15 cellular contexts compared by ENCODE assay signal in the genomic region with DNA sequence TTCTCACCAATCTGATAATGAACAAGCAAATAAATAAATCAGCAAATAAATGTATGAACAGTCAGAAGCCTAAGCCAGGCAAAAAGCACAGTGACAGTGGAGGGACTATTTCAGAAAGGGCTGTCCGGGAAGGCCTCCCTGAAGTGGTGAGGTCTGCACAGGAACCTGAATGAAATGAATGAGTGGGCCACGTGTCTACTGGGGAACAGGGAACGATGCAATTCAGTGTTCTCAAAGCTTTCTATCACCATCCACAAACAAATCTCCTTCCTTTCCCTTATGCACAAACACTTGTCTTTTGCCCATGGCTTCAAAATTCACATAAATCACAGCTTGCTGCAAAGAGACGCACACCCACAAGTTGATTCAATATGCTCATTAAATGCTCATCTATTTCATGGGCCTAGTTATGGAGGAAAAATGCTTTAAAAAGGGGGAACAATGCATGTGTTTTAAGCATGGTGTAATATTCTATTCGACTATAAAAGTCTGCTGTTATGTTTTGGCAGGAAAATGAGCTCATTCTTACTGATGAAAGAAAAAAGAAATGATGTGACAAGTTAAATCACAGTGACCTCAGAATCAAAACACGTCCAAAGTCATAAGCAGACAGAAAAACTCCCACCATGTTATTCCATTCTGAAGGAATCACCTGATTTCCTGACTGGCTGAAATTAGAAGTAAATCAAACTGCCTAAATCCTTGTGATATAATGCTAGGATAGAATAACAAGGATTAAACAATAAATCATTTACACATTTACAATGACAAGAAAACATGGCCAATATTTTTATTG. TPM values are rescaled to one million over a fixed set of nuclear protein-coding genes. Genes with fewer than 3 reads are reported as not detected.
A peak's percentile ranks its signal among the peaks of the same experiment; 100 is the strongest.
DNase-seq lines count a peak whose midpoint lies in the region; ATAC-seq and TF ChIP-seq lines count a peak whose summit lies in the region.
"Had no signal": no experiment of that assay in that cellular context is flagged by ENCODE, and none has a peak within 500 bp of the region (broad histone marks: within the 10 kb centered on the region; RNA-seq: fewer than 3 reads in every experiment).

No MANE protein-coding gene starts in this region.

- H3K4me3 ChIP-seq in SJSA1 = no peak overlapping the region
- H3K4me3 ChIP-seq in dorsolateral prefrontal cortex = no peak overlapping the region
- no peak overlapping the region for H3K4me3 ChIP-seq in prostate gland
- H3K4me3 ChIP-seq in CD8-positive, alpha-beta T cell (ENCODE audit: low read depth, low read length) = no peak overlapping the region
- H3K4me3 ChIP-seq: BLaER1 treated with 17β-estradiol and CSF1 and Interleukin-3, amounts not matched to agents 10 nM and 100 nM had no signal

- 30% methylated on average over 6 of the region's 6 CpGs for whole genome bisulfite sequencing in prostate gland

- H3K27me3 ChIP-seq in SJSA1 (replicated peaks) = no peaks in the 10 kb centered on the region
- no peaks in the 10 kb centered on the region for H3K27me3 ChIP-seq in dorsolateral prefrontal cortex
- H3K27me3 ChIP-seq in prostate gland (replicated peaks; ENCODE audit: insufficient read depth) = no peaks in the 10 kb centered on the region
- no peaks in the 10 kb centered on the region for H3K27me3 ChIP-seq in CD8-positive, alpha-beta T cell (ENCODE audit: insufficient read depth, low read length)
- H3K27me3 ChIP-seq: BLaER1 treated with 17β-estradiol and CSF1 and Interleukin-3, amounts not matched to agents 10 nM and 100 nM had no signal

- DNase-seq in A172 (ENCODE audit: low spot score) (peak; percentile 33), SJSA1 (ENCODE audit: low read depth in 1 of 2, low spot score in 2 of 2) (no peak), dorsolateral prefrontal cortex (no peak), prostate gland (ENCODE audit: low spot score) (no peak), NCI-H146 (lab: John Stamatoyannopoulos, UW) (no peak), C1 segment of cervical spinal cord (lab: John Stamatoyannopoulos, UW) (no peak), mucosa of gallbladder (ENCODE audit: low spot score) (no peak)
- DNase-seq in CD8-positive, alpha-beta T cell = no peak
- DNase-seq: activated CD8-positive, alpha-beta memory T cell treated with anti-CD3 and anti-CD28 coated beads, Interleukin-2, amount 50 U/mL, for 48 hours; cortex of kidney; naive B cell; NCI-H187 treated with DMSO at 0.1 percent for 48 hours had no signal

- H3K36me3 Mint-ChIP-seq in CD8-positive, alpha-beta T cell = peaks cover 94% of the 10 kb centered on the region

- H3K4me1 ChIP-seq in SJSA1 (replicated peaks) (peaks cover 13% of the 10 kb centered on the region), prostate gland (replicated peaks) (peaks cover 28% of the 10 kb centered on the region)
- H3K4me1 ChIP-seq in CD8-positive, alpha-beta T cell (ENCODE audit: insufficient read depth, low read length) = no peaks in the 10 kb centered on the region

- ATAC-seq in CD8-positive, alpha-beta T cell = no peak

- intact Hi-C loops in dorsolateral prefrontal cortex (cut with DNase I) (no loop called here), prostate gland (cut with DNase I) (loop anchor here (5.0 to 10.0 kb wide), 3 partner anchors 44 to 434 kb away; a partner anchor contains a TSS)
- intact Hi-C loops in CD8-positive, alpha-beta T cell (cut with DNase I, micrococcal nuclease) = no loop called here

- peaks cover 83% of the 10 kb centered on the region for H3K36me3 ChIP-seq in SJSA1
- H3K36me3 ChIP-seq in prostate gland = no peaks in the 10 kb centered on the region
- H3K36me3 ChIP-seq in CD8-positive, alpha-beta T cell (ENCODE audit: insufficient read depth, low read length) = peaks cover 32% of the 10 kb centered on the region

- H3K9me3 ChIP-seq in SJSA1 (replicated peaks) (no peaks in the 10 kb centered on the region), prostate gland (no peaks in the 10 kb centered on the region)
- no peaks in the 10 kb centered on the region for H3K9me3 ChIP-seq in CD8-positive, alpha-beta T cell (ENCODE audit: low read length)
- H3K9me3 ChIP-seq: BLaER1 treated with 17β-estradiol and CSF1 and Interleukin-3, amounts not matched to agents 10 nM and 100 nM had no signal

- no peak for TF ChIP-seq POLR2A in prostate gland (IDR thresholded peaks at IDR 0.05)

- TF ChIP-seq CTCF in dorsolateral prefrontal cortex (IDR thresholded peaks at IDR 0.05 in 54 of 56, conservative IDR thresholded peaks at IDR 0.05 in 2 of 56; ENCODE audit: low read depth in 1 of 56, partially characterized antibody in 56 of 56) (no peak), prostate gland (IDR thresholded peaks at IDR 0.05) (no peak)
- TF ChIP-seq CTCF in CD8-positive, alpha-beta T cell (IDR thresholded peaks at IDR 0.05) = no peak

- H3K27ac Mint-ChIP-seq in CD8-positive, alpha-beta T cell = no peak overlapping the region
- H3K27ac Mint-ChIP-seq: T-helper 1 cell treated with Interleukin-12 subunit alpha and Interleukin-12 subunit beta and Interleukin-4 antibody, amounts not matched to agents 30 μg/mL and 1 μg/mL, for 36 hours had no signal

- no peaks in the 10 kb centered on the region for H3K4me1 Mint-ChIP-seq in CD8-positive, alpha-beta T cell (ENCODE audit: low read depth)
- H3K4me1 Mint-ChIP-seq: naive B cell had no signal

- no peaks in the 10 kb centered on the region for H3K9me3 Mint-ChIP-seq in CD8-positive, alpha-beta T cell
- H3K9me3 Mint-ChIP-seq: naive B cell; T-helper 1 cell treated with Interleukin-12 subunit alpha and Interleukin-12 subunit beta and Interleukin-4 antibody, amounts not matched to agents 30 μg/mL and 1 μg/mL, for 36 hours had no signal

- no peak overlapping the region for H3K4me3 Mint-ChIP-seq in CD8-positive, alpha-beta T cell
- H3K4me3 Mint-ChIP-seq: naive B cell; T-helper 1 cell treated with Interleukin-12 subunit alpha and Interleukin-12 subunit beta and Interleukin-4 antibody, amounts not matched to agents 30 μg/mL and 1 μg/mL, for 36 hours had no signal

- peak overlapping the region; percentile 68 for H3K27ac ChIP-seq in SJSA1
- H3K27ac ChIP-seq in dorsolateral prefrontal cortex = peak overlapping the region in 48 of 59 donors; percentile 1 to 82 (median 56)
- peak overlapping the region; percentile 85 to 91 for H3K27ac ChIP-seq in prostate gland
- no peak overlapping the region for H3K27ac ChIP-seq in CD8-positive, alpha-beta T cell (ENCODE audit: low read depth, low read length)

- CTCF ChIA-PET in CD8-positive, alpha-beta T cell (lab: Charles Lee) = interaction anchor here (1.2 kb wide), 2 partner anchors 198 to 230 kb away, joined by 3 to 5 read pairs; no protein-coding TSS in a partner anchor

- H3K27me3 Mint-ChIP-seq in CD8-positive, alpha-beta T cell (ENCODE audit: low read depth) = no peaks in the 10 kb centered on the region
- H3K27me3 Mint-ChIP-seq: naive B cell had no signal

- POLR2A ChIA-PET in CD8-positive, alpha-beta T cell (lab: Charles Lee) = interaction anchor here (0.6 kb wide), 1 partner anchor 13 kb away, joined by 3 read pairs; no protein-coding TSS in a partner anchor

RNA-seq across cellular contexts. Expression of a gene that starts 21.6 kb away (rescaled TPM):
- total RNA-seq in A172 (2014; rRNA removed; shearing (Covaris generic)) = 16.7 and 20.9 TPM in 2 replicates
- 14.0 and 17.4 TPM in 2 replicates for total RNA-seq in SJSA1 (2014; rRNA removed; shearing (Covaris generic))
- total RNA-seq in dorsolateral prefrontal cortex (10 to 100 TPM; 16.2 to 31.0 (median 22.1) TPM), prostate gland (10 to 100 TPM; 33.4 to 41.4 TPM), mucosa of gallbladder (11.3 TPM)
- 1 to 10 TPM; 5.4 to 5.9 TPM for total RNA-seq in CD8-positive, alpha-beta T cell

RNA-seq across cellular contexts. Expression of a gene that starts 41.3 kb away (rescaled TPM):
- 1.1 and 2.5 TPM in 2 replicates for total RNA-seq in A172 (2014; rRNA removed; shearing (Covaris generic))
- total RNA-seq in SJSA1 (2014; rRNA removed; shearing (Covaris generic)) = 13.4 and 19.6 TPM in 2 replicates
- total RNA-seq in dorsolateral prefrontal cortex (10 to 100 TPM; 15.9 to 52.5 (median 27.2) TPM), prostate gland (10 to 100 TPM; 45.7 to 48.6 TPM), mucosa of gallbladder (34.8 TPM)
- total RNA-seq in CD8-positive, alpha-beta T cell = 10 to 100 TPM in 1 of 2 experiments, 1 to 10 TPM in 1; 6.9 to 10.3 TPM
- total RNA-seq: G401 had no signal
